Comparison of ENCODE assay signal across 1 cellular context in genomic region chr18:50424877-50425690, GRCh38.
A peak's percentile ranks its signal among the peaks of the same experiment; 100 is the strongest.
TF ChIP-seq lines count a peak whose summit lies in the region.

No MANE protein-coding gene starts in this region.

TF ChIP-seq in HEK293, 187 proteins besides CTCF, POLR2A, EP300 and RAD21 (continued from another document):
- 0 out of 2 replicates have a peak, but pooled peaks have one; percentile 22 for TF ChIP-seq ZNF518A (tag by site-specific recombination; conservative IDR thresholded peaks at IDR 0.05; ENCODE audit: low read depth)
- TF ChIP-seq ZNF530 (tag by site-specific recombination; IDR thresholded peaks at IDR 0.05; ENCODE audit: low read depth) = no peak
- no peak for TF ChIP-seq ZBTB20 (tag by site-specific recombination; IDR thresholded peaks at IDR 0.05)
- TF ChIP-seq SETDB1 (IDR thresholded peaks at IDR 0.05; ENCODE audit: insufficient read length, low read length) = peak; percentile 99
- TF ChIP-seq ZNF558 (tag by site-specific recombination; IDR thresholded peaks at IDR 0.05) = no peak
- 0 out of 2 replicates have a peak, but pooled peaks have one; percentile 25 for TF ChIP-seq PRDM1 (tag by site-specific recombination; IDR thresholded peaks at IDR 0.05)
- no peak for TF ChIP-seq ZNF239 (tag by site-specific recombination; IDR thresholded peaks at IDR 0.05)
- no peak for TF ChIP-seq ZFP41 (tag by site-specific recombination; IDR thresholded peaks at IDR 0.05; ENCODE audit: borderline replicate concordance)
- no peak for TF ChIP-seq ZNF146 (tag by site-specific recombination; IDR thresholded peaks at IDR 0.05)
